In the genomic region with DNA sequence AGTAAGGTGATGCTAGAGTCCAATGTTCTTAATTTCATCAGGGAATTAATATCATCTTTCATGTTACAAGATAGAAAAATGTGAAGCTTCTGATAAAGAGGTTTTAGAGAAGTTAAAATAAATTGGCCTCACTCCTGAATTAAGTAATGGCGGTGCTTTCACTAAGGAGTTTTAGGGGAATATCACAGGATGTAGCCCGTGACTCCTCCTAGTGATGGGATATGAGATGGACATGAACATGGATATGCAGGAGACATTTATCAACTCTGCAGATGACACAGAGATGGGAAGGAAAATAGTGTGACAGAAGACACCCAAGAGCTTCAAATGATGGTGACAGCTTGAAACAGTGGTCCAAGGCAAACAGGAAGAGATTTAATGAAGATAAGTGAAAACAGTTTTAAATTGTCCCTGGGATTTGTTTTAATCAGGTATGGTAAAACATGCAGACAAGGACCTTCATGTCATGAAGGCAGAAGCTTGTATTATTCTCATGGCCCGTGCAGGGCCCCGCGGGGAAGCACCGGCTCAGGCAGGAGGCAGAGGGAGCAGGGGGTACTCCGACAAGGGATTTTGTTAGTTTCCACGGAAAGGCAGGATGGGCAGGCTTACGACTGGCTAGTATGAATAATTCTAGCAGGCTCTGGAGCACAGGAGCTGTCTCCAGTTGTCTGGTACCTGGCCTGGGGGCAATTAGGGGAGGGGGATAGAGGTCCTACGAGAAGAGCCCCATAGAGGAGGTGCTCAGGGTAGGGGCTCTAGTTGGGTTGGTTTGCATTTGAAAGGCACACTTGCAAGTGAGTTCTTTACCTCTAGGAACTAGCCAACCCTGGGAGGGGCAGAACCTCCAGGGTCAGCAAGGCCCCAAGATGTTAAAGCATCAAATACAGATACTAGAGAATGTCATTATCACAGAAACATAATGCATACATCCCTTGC, we compare ENCODE assay signal across 1 cellular context.
TF ChIP-seq lines count a peak whose summit lies in the region.

No MANE protein-coding gene starts in this region.

TF ChIP-seq in WTC11, 78 proteins besides CTCF, POLR2A, EP300 and RAD21 (continued from another document):
- TF ChIP-seq OVOL2 (CRISPR knock-in tag; IDR thresholded peaks at IDR 0.05; ENCODE audit: borderline replicate concordance) (no peak), ZNF396 (CRISPR knock-in tag; IDR thresholded peaks at IDR 0.05; ENCODE audit: borderline replicate concordance) (no peak), ZBTB21 (CRISPR knock-in tag; IDR thresholded peaks at IDR 0.05; ENCODE audit: borderline replicate concordance) (no peak)
- TF ChIP-seq, protein P1, sequence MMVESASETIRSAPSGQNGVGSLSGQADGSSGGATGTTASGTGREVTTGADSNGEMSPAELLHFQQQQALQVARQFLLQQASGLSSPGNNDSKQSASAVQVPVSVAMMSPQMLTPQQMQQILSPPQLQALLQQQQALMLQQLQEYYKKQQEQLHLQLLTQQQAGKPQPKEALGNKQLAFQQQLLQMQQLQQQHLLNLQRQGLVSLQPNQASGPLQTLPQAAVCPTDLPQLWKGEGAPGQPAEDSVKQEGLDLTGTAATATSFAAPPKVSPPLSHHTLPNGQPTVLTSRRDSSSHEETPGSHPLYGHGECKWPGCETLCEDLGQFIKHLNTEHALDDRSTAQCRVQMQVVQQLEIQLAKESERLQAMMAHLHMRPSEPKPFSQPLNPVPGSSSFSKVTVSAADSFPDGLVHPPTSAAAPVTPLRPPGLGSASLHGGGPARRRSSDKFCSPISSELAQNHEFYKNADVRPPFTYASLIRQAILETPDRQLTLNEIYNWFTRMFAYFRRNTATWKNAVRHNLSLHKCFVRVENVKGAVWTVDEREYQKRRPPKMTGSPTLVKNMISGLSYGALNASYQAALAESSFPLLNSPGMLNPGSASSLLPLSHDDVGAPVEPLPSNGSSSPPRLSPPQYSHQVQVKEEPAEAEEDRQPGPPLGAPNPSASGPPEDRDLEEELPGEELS (CRISPR knock-in tag; IDR thresholded peaks at IDR 0.05), result no peak
TF ChIP-seq in WTC11: peak in this region for 0.
